Comparison of ENCODE assay signal across 12 cellular contexts in the genomic region with DNA sequence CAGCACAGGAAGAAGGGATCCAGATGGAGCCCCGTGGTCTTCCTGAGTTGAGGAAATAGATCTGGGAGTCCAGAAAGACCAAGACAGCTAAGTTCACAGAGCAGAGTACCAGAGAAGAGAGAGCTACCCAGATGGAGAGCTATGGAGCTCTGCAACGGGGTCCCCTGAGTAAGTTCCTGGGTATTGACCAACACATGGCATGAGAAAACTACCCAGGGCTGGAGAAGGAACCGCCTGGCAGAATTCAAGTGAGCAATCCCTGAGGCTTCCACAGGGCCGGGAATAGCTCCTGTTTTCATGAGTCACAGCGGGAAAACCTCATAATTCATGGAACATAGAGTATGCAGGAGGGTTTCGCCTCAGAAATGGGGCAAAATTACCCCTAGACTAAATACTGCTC. TPM values are rescaled to one million over a fixed set of nuclear protein-coding genes. Genes with fewer than 3 reads are reported as not detected.
DNase-seq lines count a peak whose midpoint lies in the region; TF ChIP-seq lines count a peak whose summit lies in the region.
"Had no signal": no experiment of that assay in that cellular context is flagged by ENCODE, and none has a peak within 500 bp of the region (broad histone marks: within the 10 kb centered on the region; RNA-seq: fewer than 3 reads in every experiment).

No MANE protein-coding gene starts in this region.

- H4K20me1 ChIP-seq in OCI-LY3 (ENCODE audit: insufficient read depth, low read length), result no peaks in the 10 kb centered on the region

- H3K4me2 ChIP-seq in OCI-LY3 (ENCODE audit: low read length) (peak overlapping the region; percentile 83; the same call in 1 of the 2 replicates), trophoblast cell (ENCODE audit: low read length) (no peak overlapping the region)

- H3K4me1 ChIP-seq in OCI-LY3 (ENCODE audit: low read length) (peaks cover 50% of the 10 kb centered on the region), trophoblast cell (ENCODE audit: control insufficient read depth in 1 of 2, insufficient read depth in 2 of 2, low read length in 2 of 2) (no peaks in the 10 kb centered on the region)

- H3K14ac ChIP-seq in trophoblast cell (ENCODE audit: low read length), result no peak overlapping the region

- H3K79me2 ChIP-seq in OCI-LY3 (ENCODE audit: low read length), result no peaks in the 10 kb centered on the region
- no peaks in the 10 kb centered on the region for H3K79me2 ChIP-seq in trophoblast cell (ENCODE audit: control insufficient read depth, insufficient read depth, low read length, poor library complexity)

- no peak overlapping the region for H4K91ac ChIP-seq in trophoblast cell (ENCODE audit: low read depth, low read length)

- peak overlapping the region; percentile 98 for H3K27ac ChIP-seq in OCI-LY3 (ENCODE audit: low read length)
- H3K27ac ChIP-seq in dorsolateral prefrontal cortex, result peak overlapping the region in 39 of 59 donors; percentile 2 to 88 (median 64)
- H3K27ac ChIP-seq in trophoblast cell (ENCODE audit: low read depth, low read length), result no peak overlapping the region
- no peak overlapping the region for H3K27ac ChIP-seq in coronary artery
- H3K27ac ChIP-seq: right lobe of liver, SK-N-MC had no signal

- H3K79me1 ChIP-seq in trophoblast cell (ENCODE audit: low read length), result no peaks in the 10 kb centered on the region

- no peaks in the 10 kb centered on the region for H3K9me3 ChIP-seq in OCI-LY3 (ENCODE audit: insufficient read depth, low read length)
- no peaks in the 10 kb centered on the region for H3K9me3 ChIP-seq in trophoblast cell (ENCODE audit: insufficient read depth, low read depth, low read length)
- H3K9me3 ChIP-seq: right lobe of liver had no signal

- peak; percentile 49 for DNase-seq in G401 (ENCODE audit: low spot score)
- no peak for DNase-seq in dorsolateral prefrontal cortex
- no peak for DNase-seq in trophoblast cell
- DNase-seq in coronary artery (ENCODE audit: low spot score), result no peak
- no peak for DNase-seq in GM19240 (ENCODE audit: insufficient read length, low spot score)
- DNase-seq in T-helper 2 cell, result no peak
- DNase-seq in posterior cingulate gyrus, result no peak
- DNase-seq: activated T-cell treated with anti-CD3 and anti-CD28 coated beads for 4 hours, immature natural killer cell had no signal

- H4K12ac ChIP-seq in trophoblast cell (ENCODE audit: low read depth, low read length), result no peak overlapping the region

- no peak overlapping the region for H3K18ac ChIP-seq in trophoblast cell (ENCODE audit: low read length)

- H2AFZ ChIP-seq in OCI-LY3 (ENCODE audit: low read depth, low read length) (no peak overlapping the region), trophoblast cell (ENCODE audit: insufficient read depth, low read length, poor library complexity) (peak overlapping the region; percentile 17)

- no peak overlapping the region for H3K23ac ChIP-seq in trophoblast cell (ENCODE audit: low read length)

- H3K36me3 ChIP-seq in OCI-LY3 (replicated peaks; ENCODE audit: low read depth, low read length) (peaks cover 10% of the 10 kb centered on the region), trophoblast cell (ENCODE audit: control insufficient read depth in 1 of 2, insufficient read depth in 2 of 2, low read length in 2 of 2) (peaks cover 0 to 1% of the 10 kb centered on the region in 2 experiments)
- H3K36me3 ChIP-seq: right lobe of liver had no signal

- H4K8ac ChIP-seq in trophoblast cell (ENCODE audit: low read depth, low read length), result no peak overlapping the region

- WGBS in trophoblast cell (ENCODE audit: extremely low coverage, insufficient coverage, insufficient read length), result no CpG with 5 or more reads among the region's 6 CpGs

- H2AK5ac ChIP-seq in trophoblast cell (ENCODE audit: low read length), result no peak overlapping the region

- TF ChIP-seq CTCF in OCI-LY3 (IDR thresholded peaks at IDR 0.05; ENCODE audit: low read depth, low read length), result no peak
- TF ChIP-seq CTCF in dorsolateral prefrontal cortex (IDR thresholded peaks at IDR 0.05 in 54 of 56, conservative IDR thresholded peaks at IDR 0.05 in 2 of 56; ENCODE audit: low read depth in 1 of 56, partially characterized antibody in 56 of 56), result no peak
- no peak for TF ChIP-seq CTCF in coronary artery (IDR thresholded peaks at IDR 0.05)

- H2BK5ac ChIP-seq in trophoblast cell (ENCODE audit: low read depth, low read length, poor library complexity), result no peak overlapping the region

- H3K4me3 ChIP-seq in OCI-LY3 (ENCODE audit: low read length) (no peak overlapping the region), dorsolateral prefrontal cortex (no peak overlapping the region), trophoblast cell (ENCODE audit: low read depth, low read length) (no peak overlapping the region), coronary artery (no peak overlapping the region)
- H3K4me3 ChIP-seq: right lobe of liver, SK-N-MC had no signal

- in situ Hi-C loops in G401 (cut with HindIII; ENCODE audit: low sequenced_read_pairs), result loop anchor here (10.0 to 25.0 kb wide), 2 partner anchors 207 to 329 kb away; partner anchors contain the start of gene IFNLR1

- intact Hi-C loops in dorsolateral prefrontal cortex (cut with DNase I), result loop anchor here in 1 of 2 donors (5.0 kb wide), 2 partner anchors 243 to 322 kb away; no protein-coding TSS in a partner anchor
- intact Hi-C loops in posterior cingulate gyrus (cut with DNase I), result loop anchor here (5.0 kb wide), 1 partner anchor 327 kb away; no protein-coding TSS in a partner anchor

- no peak overlapping the region for H2BK12ac ChIP-seq in trophoblast cell (ENCODE audit: low read length)

- H3K9ac ChIP-seq in OCI-LY3 (ENCODE audit: low read length) (peak overlapping the region; percentile 87; the same call in 1 of the 2 replicates), trophoblast cell (ENCODE audit: low read length) (no peak overlapping the region)

- H3K4ac ChIP-seq in trophoblast cell (ENCODE audit: low read depth, low read length), result no peak overlapping the region

- H3K27me3 ChIP-seq in OCI-LY3 (ENCODE audit: low read depth, low read length) (no peaks in the 10 kb centered on the region), dorsolateral prefrontal cortex (no peaks in the 10 kb centered on the region), trophoblast cell (ENCODE audit: insufficient read depth, low read length) (no peaks in the 10 kb centered on the region)
- H3K27me3 ChIP-seq: right lobe of liver had no signal

- no peak overlapping the region for H2BK120ac ChIP-seq in trophoblast cell (ENCODE audit: insufficient read depth, low read length, poor library complexity)

RNA-seq across cellular contexts. Expression of gene STPG1, which starts 19.7 kb away (rescaled TPM):
- 7.1 and 17.8 TPM in 2 replicates for total RNA-seq in G401 (2014; rRNA removed; shearing (Covaris generic))
- 10 to 100 TPM; 16.1 to 37.3 (median 24.7) TPM for total RNA-seq in dorsolateral prefrontal cortex
- 6.1 and 6.6 TPM in 2 replicates for polyA plus RNA-seq in trophoblast cell (2013)

RNA-seq across cellular contexts. Expression of gene NIPAL3, which starts 21.7 kb away (rescaled TPM):
- total RNA-seq in G401 (2014; rRNA removed; shearing (Covaris generic)), result 9.0 and 12.3 TPM in 2 replicates
- 100 to 1,000 TPM in 69 of 120 experiments, 10 to 100 TPM in 51; 61.8 to 202 (median 104) TPM for total RNA-seq in dorsolateral prefrontal cortex
- polyA plus RNA-seq in trophoblast cell (2013), result 17.7 and 18.4 TPM in 2 replicates

Comparison
In these comparisons a context has a peak if more than half of its experiments do, and no peak if none do; other contexts are left out.
1. H3K27ac ChIP-seq: peak in OCI-LY3 (single experiment) and dorsolateral prefrontal cortex (39 of 59); none in trophoblast cell (single experiment) and coronary artery (0 of 2).